ENCODE assay signal across 8 cellular contexts in the genomic region with DNA sequence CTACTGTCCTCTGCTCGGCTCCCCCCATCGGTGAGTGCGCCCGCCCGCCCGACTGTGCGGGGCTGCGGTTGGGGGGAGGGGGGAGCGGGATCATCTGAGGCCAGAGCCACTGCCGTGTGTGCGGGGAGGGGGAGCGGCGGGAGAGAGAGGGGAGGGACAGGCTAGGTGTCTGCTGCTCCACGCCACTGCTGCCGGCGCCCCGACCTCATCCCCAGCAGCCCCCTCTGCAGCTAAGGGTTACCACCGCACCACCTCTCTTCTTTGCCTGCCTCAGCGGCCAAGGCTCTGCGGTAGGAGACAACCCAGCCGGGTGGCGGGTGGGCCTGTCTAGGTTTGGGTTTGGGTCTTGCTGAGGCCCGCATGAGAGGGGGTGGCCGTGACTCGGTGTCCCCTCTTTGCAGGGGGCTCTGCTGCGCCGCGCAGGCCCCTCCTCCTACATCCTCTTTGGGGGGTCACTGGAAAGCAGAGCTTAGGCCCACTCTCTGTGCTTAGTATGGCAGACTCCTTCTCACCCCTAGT. TPM values are rescaled to one million over a fixed set of nuclear protein-coding genes. Genes with fewer than 3 reads are reported as not detected.
DNase-seq lines count a peak whose midpoint lies in the region; ATAC-seq and TF ChIP-seq lines count a peak whose summit lies in the region.

No MANE protein-coding gene starts in this region.

- peaks cover 27% of the 10 kb centered on the region for H3K36me3 ChIP-seq in DOHH2 (ENCODE audit: control insufficient read depth, low read length)

- H3K4me1 ChIP-seq in DOHH2 (ENCODE audit: control insufficient read depth, low read length), result peaks cover 72% of the 10 kb centered on the region

- H3K27me3 ChIP-seq in DOHH2 (ENCODE audit: control insufficient read depth, low read length), result no peaks in the 10 kb centered on the region

- no peaks in the 10 kb centered on the region for H3K9me3 ChIP-seq in DOHH2 (ENCODE audit: control insufficient read depth, insufficient read depth, low read length)

- peaks cover 27% of the 10 kb centered on the region for H3F3A ChIP-seq in DOHH2 (ENCODE audit: control insufficient read depth, insufficient read depth)

- H3K4me2 ChIP-seq in DOHH2 (ENCODE audit: low read length), result peak overlapping the region; percentile 98

- peak overlapping the region; percentile 93 to 98 (median 96) for H3K4me3 Mint-ChIP-seq in IgD-negative memory B cell
- H3K4me3 Mint-ChIP-seq in glutamatergic neuron (ENCODE audit: unreplicated experiment), result peak overlapping the region; percentile 84

- H3K4me1 Mint-ChIP-seq in IgD-negative memory B cell, result peaks cover 42 to 60% (median 45%) of the 10 kb centered on the region in 3 donors
- peaks cover 4% of the 10 kb centered on the region for H3K4me1 Mint-ChIP-seq in glutamatergic neuron (ENCODE audit: low read depth, unreplicated experiment)

- H3K79me2 ChIP-seq in DOHH2 (ENCODE audit: control insufficient read depth, low read length), result peaks cover 94% of the 10 kb centered on the region

- H3K27me3 Mint-ChIP-seq in IgD-negative memory B cell, result peaks cover 7% of the 10 kb centered on the region
- H3K27me3 Mint-ChIP-seq in glutamatergic neuron (ENCODE audit: unreplicated experiment), result peaks cover 17% of the 10 kb centered on the region

- no peaks in the 10 kb centered on the region for H3K9me3 Mint-ChIP-seq in IgD-negative memory B cell
- peaks cover 7% of the 10 kb centered on the region for H3K9me3 Mint-ChIP-seq in glutamatergic neuron (ENCODE audit: unreplicated experiment)

- no peak for TF ChIP-seq CTCF in DOHH2 (IDR thresholded peaks at IDR 0.05; ENCODE audit: low read depth, low read length, poor library complexity, severe bottlenecking)
- TF ChIP-seq CTCF in glutamatergic neuron (IDR thresholded peaks at IDR 0.05; ENCODE audit: partially characterized antibody, unreplicated experiment), result no peak

- H3K27ac ChIP-seq in DOHH2 (ENCODE audit: low read depth, low read length), result peak overlapping the region; percentile 34

- intact Hi-C loops in posterior vena cava (cut with DNase I), result no loop called here

- no peak for ATAC-seq in GM18858 (IDR thresholded peaks at IDR 0.05; ENCODE audit: unreplicated experiment)

- peaks cover 40% of the 10 kb centered on the region for H4K20me1 ChIP-seq in DOHH2 (ENCODE audit: control insufficient read depth, insufficient read depth, low read depth, low read length)

- H3K36me3 Mint-ChIP-seq in IgD-negative memory B cell, result no peaks in the 10 kb centered on the region
- no peaks in the 10 kb centered on the region for H3K36me3 Mint-ChIP-seq in glutamatergic neuron (ENCODE audit: unreplicated experiment)

- peak overlapping the region; percentile 92 for H3K4me3 ChIP-seq in DOHH2 (ENCODE audit: low read length)

- H3K9me2 ChIP-seq in DOHH2 (replicated peaks; ENCODE audit: control insufficient read depth, low read length), result no peaks in the 10 kb centered on the region

- DNase-seq in activated gamma-delta T cell treated with Interleukin-2 at 50 U/mL for 16 hours (peak; percentile 15), glutamatergic neuron (peak; percentile 55), posterior vena cava (ENCODE audit: low spot score) (peak; percentile 78), pons (ENCODE audit: low spot score) (no peak), NOMO-1 (lab: John Stamatoyannopoulos, UW; ENCODE audit: unreplicated experiment in 2 of 2) (no peak)

- peak overlapping the region; percentile 78 to 94 (median 87) for H3K27ac Mint-ChIP-seq in IgD-negative memory B cell
- H3K27ac Mint-ChIP-seq in glutamatergic neuron (ENCODE audit: unreplicated experiment), result no peak overlapping the region

RNA-seq across cellular contexts. Expression of a gene that starts 0.7 kb away (rescaled TPM):
- 3.3 TPM for polyA plus RNA-seq in IgD-negative memory B cell
- total RNA-seq in glutamatergic neuron (ENCODE audit: unreplicated experiment) (4.1 TPM), posterior vena cava (10 to 100 TPM; 39.1 to 43.5 TPM)

RNA-seq across cellular contexts. Expression of a gene that starts 12.5 kb away (rescaled TPM):
- polyA plus RNA-seq in IgD-negative memory B cell, result 0.36 TPM
- total RNA-seq in glutamatergic neuron (ENCODE audit: unreplicated experiment), result 0.98 TPM
- total RNA-seq in posterior vena cava, result 10 to 100 TPM; 21.3 to 26.6 TPM

Comparison
In these comparisons a context has a peak if more than half of its experiments do, and no peak if none do; other contexts are left out.
1. DNase-seq: peak in activated gamma-delta T cell treated with Interleukin-2 at 50 U/mL for 16 hours (single experiment), glutamatergic neuron (single experiment) and posterior vena cava (single experiment); none in pons (single experiment) and NOMO-1 (0 of 2).
2. RNA of a gene that starts 12.5 kb away (total RNA-seq): 21.3 to 26.6 TPM in posterior vena cava; 0.98 TPM in glutamatergic neuron (single experiment); every median in the first group is over 10 times any median in the second.